14 cellular contexts compared by ENCODE assay signal in the genomic region with DNA sequence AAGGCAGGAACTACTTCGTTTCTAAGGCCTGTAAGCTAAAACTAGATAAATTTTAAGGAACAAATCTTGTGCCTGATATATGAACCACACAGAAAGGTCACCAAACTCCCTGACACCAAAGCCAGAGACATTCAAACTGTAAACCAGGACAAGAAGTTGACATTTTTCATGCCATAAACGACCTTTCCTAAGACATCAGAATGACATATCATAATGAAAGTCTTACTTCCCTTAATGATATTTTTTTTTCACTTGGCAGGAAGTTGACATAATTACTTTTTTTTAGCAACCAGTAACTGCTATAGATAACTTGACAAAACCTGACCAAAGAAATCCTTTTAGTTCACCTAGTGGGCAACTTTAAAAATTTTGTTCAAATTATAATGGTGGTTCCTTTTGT.
DNase-seq lines count a peak whose midpoint lies in the region; ATAC-seq, FAIRE-seq and TF ChIP-seq lines count a peak whose summit lies in the region.
"Had no signal": no experiment of that assay in that cellular context is flagged by ENCODE, and none has a peak within 500 bp of the region (broad histone marks: within the 10 kb centered on the region; RNA-seq: fewer than 3 reads in every experiment).

No MANE protein-coding gene starts in this region.

- TF ChIP-seq CTCF in gastrocnemius medialis (IDR thresholded peaks at IDR 0.05 in 4 of 5, conservative IDR thresholded peaks at IDR 0.05 in 1 of 5), result no peak

- intact Hi-C loops in gastrocnemius medialis (cut with DNase I; ENCODE audit: low total_unique reads), result no loop called here

- H3K27ac ChIP-seq in gastrocnemius medialis, result no peak overlapping the region
- no peak overlapping the region for H3K27ac ChIP-seq in caudate nucleus (ENCODE audit: low read depth, low read length)

- peaks cover 0 to 8% of the 10 kb centered on the region in 2 donors for H3K4me1 ChIP-seq in gastrocnemius medialis

- DNase-seq in GM12892 (ENCODE audit: insufficient read length) (no peak), NOMO-1 (lab: John Stamatoyannopoulos, UW; ENCODE audit: unreplicated experiment in 2 of 2) (peak; percentile 39 to 90), gastrocnemius medialis (no peak), caudate nucleus (lab: John Stamatoyannopoulos, UW) (no peak), SHP77 (lab: John Stamatoyannopoulos, UW) (no peak)
- DNase-seq in activated T-cell treated with anti-CD3 and anti-CD28 coated beads, Interleukin-2, amount 50 U/mL, for 1 hour, result no peak
- DNase-seq: activated CD4-positive, alpha-beta T cell treated with anti-CD3 and anti-CD28 coated beads for 48 hours; activated naive CD4-positive, alpha-beta T cell treated with Interleukin-2 at 50 U/mL for 16 hours; NCI-H345; small intestine; stimulated activated CD8-positive, alpha-beta memory T cell treated with anti-CD3 and anti-CD28 coated beads, Interleukin-4, amount 100 ng/mL, for 48 hours had no signal

- peak; percentile 58 for ATAC-seq in GM21381 (IDR thresholded peaks at IDR 0.05; ENCODE audit: unreplicated experiment)
- ATAC-seq in HG03135 (IDR thresholded peaks at IDR 0.05; ENCODE audit: unreplicated experiment), result peak; percentile 53
- ATAC-seq in gastrocnemius medialis, result no peak

- H3K27me3 ChIP-seq in gastrocnemius medialis, result no peaks in the 10 kb centered on the region

- no peaks in the 10 kb centered on the region for H3K36me3 ChIP-seq in gastrocnemius medialis

- no peak overlapping the region for H3K4me3 ChIP-seq in gastrocnemius medialis

- H3K9me3 ChIP-seq in gastrocnemius medialis, result no peaks in the 10 kb centered on the region

- FAIRE-seq in GM12892 (lab: Jason Lieb, UNC), result peak; percentile 79
- FAIRE-seq: keratinocyte, small intestine had no signal

- TF ChIP-seq POLR2A in GM12892 (IDR thresholded peaks at IDR 0.05; ENCODE audit: low read depth, low read length), result no peak
- TF ChIP-seq POLR2A in gastrocnemius medialis (IDR thresholded peaks at IDR 0.05), result no peak

- in situ Hi-C loops in gastrocnemius medialis (cut with MboI; ENCODE audit: low sequenced_read_pairs in 4 of 4), result no loop called here

Comparison
In these comparisons a context has a peak if more than half of its experiments do, and no peak if none do; other contexts are left out.
1. DNase-seq: peak in NOMO-1 (2 of 2); none in GM12892 (single experiment), gastrocnemius medialis (0 of 2), activated T-cell treated with anti-CD3 and anti-CD28 coated beads, Interleukin-2, amount 50 U/mL, for 1 hour (single experiment), caudate nucleus (0 of 61) and SHP77 (0 of 2).
2. ATAC-seq: peak in GM21381 (single experiment) and HG03135 (single experiment); none in gastrocnemius medialis (0 of 2).